Comparison of ENCODE assay signal across 7 cellular contexts in the genomic region with DNA sequence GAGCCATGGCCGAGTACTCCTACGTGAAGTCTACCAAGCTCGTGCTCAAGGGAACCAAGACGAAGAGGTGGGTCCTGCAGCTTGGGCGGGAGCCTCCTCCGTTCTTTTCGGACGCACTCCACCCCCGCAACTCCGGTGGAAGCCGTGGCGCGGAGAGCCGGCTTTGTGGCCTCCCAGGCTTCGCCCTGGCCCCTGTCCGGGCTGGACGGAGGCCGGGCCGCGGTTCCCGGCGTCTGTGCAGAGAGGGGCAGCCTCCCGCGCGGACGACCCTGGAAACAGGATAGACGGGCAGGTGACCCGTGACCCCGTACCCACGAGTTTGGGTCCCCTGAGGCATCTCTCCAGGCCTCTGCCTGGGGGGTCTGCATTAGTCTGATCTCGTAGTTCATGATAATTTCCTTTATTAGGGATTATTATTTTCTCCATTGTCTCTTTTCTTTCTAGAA. TPM values are rescaled to one million over a fixed set of nuclear protein-coding genes. Genes with fewer than 3 reads are reported as not detected.
A peak's percentile ranks its signal among the peaks of the same experiment; 100 is the strongest.
DNase-seq lines count a peak whose midpoint lies in the region; TF ChIP-seq lines count a peak whose summit lies in the region.

No MANE protein-coding gene starts in this region.

- intact Hi-C loops in stomach (cut with DNase I; ENCODE audit: low total_unique reads): no loop called here

- no CpG with 5 or more reads among the region's 31 CpGs for WGBS in iPS DF 6.9 (ENCODE audit: insufficient coverage, insufficient read length)
- 1 to 5% (median 2%) methylated on average over 9 to 31 of the region's 31 CpGs for WGBS in stomach, 5 donors

- H3K4me3 ChIP-seq in HEK293 (ENCODE audit: low read depth, low read length): peak overlapping the region; percentile 94
- H3K4me3 ChIP-seq in iPS DF 6.9 (ENCODE audit: low read length): peak overlapping the region; percentile 81
- peak overlapping the region; percentile 75 to 97 (median 90) for H3K4me3 ChIP-seq in stomach

- TF ChIP-seq POLR2A in stomach (IDR thresholded peaks at IDR 0.05): no peak

- H3K9me3 ChIP-seq in HEK293 (ENCODE audit: control insufficient read depth, insufficient read depth, low read depth, low read length) (no peaks in the 10 kb centered on the region), iPS DF 6.9 (ENCODE audit: control insufficient read depth, insufficient read depth, low read length) (no peaks in the 10 kb centered on the region), stomach (no peaks in the 10 kb centered on the region)

- H3K4me3 Mint-ChIP-seq in activated CD4-positive, alpha-beta memory T cell treated with anti-CD3 and anti-CD28 coated beads, Interleukin-2, amount 10 ng/mL, durations not matched to agents 7 days and 5 days: peak overlapping the region; percentile 84

- H3K9me3 Mint-ChIP-seq in activated CD4-positive, alpha-beta memory T cell treated with anti-CD3 and anti-CD28 coated beads, Interleukin-2, amount 10 ng/mL, durations not matched to agents 7 days and 5 days: peaks cover 13% of the 10 kb centered on the region

- H3K36me3 Mint-ChIP-seq in activated CD4-positive, alpha-beta memory T cell treated with anti-CD3 and anti-CD28 coated beads, Interleukin-2, amount 10 ng/mL, durations not matched to agents 7 days and 5 days (ENCODE audit: low read depth): peaks cover 47% of the 10 kb centered on the region

- DNase-seq in activated CD4-positive, alpha-beta memory T cell treated with anti-CD3 and anti-CD28 coated beads, Interleukin-2, amount 10 ng/mL, durations not matched to agents 7 days and 5 days: no peak
- no peak for DNase-seq in iPS DF 6.9 (ENCODE audit: low read depth, low spot score)
- DNase-seq in stomach: no peak
- DNase-seq in GM19238 (ENCODE audit: insufficient read length, low spot score): no peak
- DNase-seq in C1 segment of cervical spinal cord (lab: John Stamatoyannopoulos, UW): no peak
- no peak for DNase-seq in NCI-H1436 treated with DMSO at 0.1 percent for 48 hours (lab: John Stamatoyannopoulos, UW)

- H3K27me3 Mint-ChIP-seq in activated CD4-positive, alpha-beta memory T cell treated with anti-CD3 and anti-CD28 coated beads, Interleukin-2, amount 10 ng/mL, durations not matched to agents 7 days and 5 days: peaks cover 4% of the 10 kb centered on the region

- POLR2A ChIA-PET in HEK293 (lab: Yijun Ruan, JAX): interaction anchor here (1.0 kb wide), 1 partner anchor 8 kb away, joined by 5 read pairs; no protein-coding TSS in a partner anchor
- POLR2A ChIA-PET in activated CD4-positive, alpha-beta memory T cell treated with anti-CD3 and anti-CD28 coated beads, Interleukin-2, amount 10 ng/mL, durations not matched to agents 7 days and 5 days (lab: Charles Lee): interaction anchor here (1.8 kb wide), 2 partner anchors 8 to 19 kb away, joined by 7 read pairs; no protein-coding TSS in a partner anchor

- no peaks in the 10 kb centered on the region for H3K36me3 ChIP-seq in HEK293 (ENCODE audit: control insufficient read depth in 2 of 2, insufficient read depth in 1 of 2, low read length in 2 of 2)
- H3K36me3 ChIP-seq in iPS DF 6.9 (ENCODE audit: control insufficient read depth, insufficient read depth, low read length): no peaks in the 10 kb centered on the region
- H3K36me3 ChIP-seq in stomach: peaks cover 0 to 15% (median 4%) of the 10 kb centered on the region in 4 donors

- peaks cover 56% of the 10 kb centered on the region for H3K4me1 Mint-ChIP-seq in activated CD4-positive, alpha-beta memory T cell treated with anti-CD3 and anti-CD28 coated beads, Interleukin-2, amount 10 ng/mL, durations not matched to agents 7 days and 5 days

- peak overlapping the region; percentile 90 for H3K27ac Mint-ChIP-seq in activated CD4-positive, alpha-beta memory T cell treated with anti-CD3 and anti-CD28 coated beads, Interleukin-2, amount 10 ng/mL, durations not matched to agents 7 days and 5 days

- H3K27me3 ChIP-seq in iPS DF 6.9 (ENCODE audit: control insufficient read depth, insufficient read depth, low read length) (no peaks in the 10 kb centered on the region), stomach (no peaks in the 10 kb centered on the region)

- TF ChIP-seq CTCF in HEK293 (tag by site-specific recombination; IDR thresholded peaks at IDR 0.05) (no peak), stomach (IDR thresholded peaks at IDR 0.05) (no peak)

- no peak for TF ChIP-seq EP300 in stomach (IDR thresholded peaks at IDR 0.05)

- H3K27ac ChIP-seq in HEK293 (ENCODE audit: extremely low read depth, low read depth, low read length) (peak overlapping the region; percentile 40), iPS DF 6.9 (ENCODE audit: low read length) (no peak overlapping the region), stomach (peak overlapping the region; percentile 86 to 98 (median 92))

- H3K4me1 ChIP-seq in HEK293 (ENCODE audit: control insufficient read depth, insufficient read depth, low read length) (no peaks in the 10 kb centered on the region), iPS DF 6.9 (ENCODE audit: control insufficient read depth, insufficient read depth, low read length) (no peaks in the 10 kb centered on the region), stomach (peaks cover 10 to 48% (median 29%) of the 10 kb centered on the region in 4 donors)

- CTCF ChIA-PET in HEK293 (lab: Yijun Ruan, JAX): interaction anchor here (0.5 to 0.8 kb wide), 3 partner anchors 10 to 660 kb away, joined by 3 to 4 read pairs (median 3); no protein-coding TSS in a partner anchor
- CTCF ChIA-PET in activated CD4-positive, alpha-beta memory T cell treated with anti-CD3 and anti-CD28 coated beads, Interleukin-2, amount 10 ng/mL, durations not matched to agents 7 days and 5 days (lab: Charles Lee): interaction anchor here (0.8 to 0.9 kb wide), 2 partner anchors 9 to 29 kb away, joined by 4 to 5 read pairs; no protein-coding TSS in a partner anchor

TF ChIP-seq in HEK293, 187 proteins besides CTCF, POLR2A, EP300 and RAD21 (continues in another document):
- TF ChIP-seq TCF7L2 (IDR thresholded peaks at IDR 0.05; ENCODE audit: borderline replicate concordance, low read depth, low read length) (no peak), ZBTB44 (tag by site-specific recombination; IDR thresholded peaks at IDR 0.05) (no peak), MZF1 (tag by site-specific recombination; IDR thresholded peaks at IDR 0.05; ENCODE audit: borderline replicate concordance) (no peak), ZNF600 (tag by site-specific recombination; IDR thresholded peaks at IDR 0.05) (0 out of 2 replicates have a peak, but pooled peaks have one; percentile 6), GLIS1 (tag by site-specific recombination; IDR thresholded peaks at IDR 0.05) (0 out of 2 replicates have a peak, but pooled peaks have one; percentile 7), ZNF571 (tag by site-specific recombination; IDR thresholded peaks at IDR 0.05) (no peak), EGR2 (tag by site-specific recombination; IDR thresholded peaks at IDR 0.05; ENCODE audit: low read depth) (peak; percentile 71; the same call in 1 of the 2 replicates), ZNF211 (tag by site-specific recombination; IDR thresholded peaks at IDR 0.05; ENCODE audit: low read depth) (no peak), ZNF776 (tag by site-specific recombination; IDR thresholded peaks at IDR 0.05; ENCODE audit: borderline replicate concordance) (no peak), GLIS2 (tag by site-specific recombination; IDR thresholded peaks at IDR 0.05) (peak; percentile 49; the same call in 1 of the 2 replicates)
- TF ChIP-seq, protein P1, sequence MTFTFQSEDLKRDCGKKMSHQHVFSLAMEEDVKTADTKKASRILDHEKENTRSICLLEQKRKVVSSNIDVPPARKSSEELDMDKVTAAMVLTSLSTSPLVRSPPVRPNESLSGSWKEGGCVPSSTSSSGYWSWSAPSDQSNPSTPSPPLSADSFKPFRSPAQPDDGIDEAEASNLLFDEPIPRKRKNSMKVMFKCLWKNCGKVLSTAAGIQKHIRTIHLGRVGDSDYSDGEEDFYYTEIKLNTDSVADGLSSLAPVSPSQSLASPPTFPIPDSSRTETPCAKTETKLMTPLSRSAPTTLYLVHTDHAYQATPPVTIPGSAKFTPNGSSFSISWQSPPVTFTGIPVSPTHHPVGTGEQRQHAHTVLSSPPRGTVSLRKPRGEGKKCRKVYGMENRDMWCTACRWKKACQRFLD (tag by site-specific recombination; IDR thresholded peaks at IDR 0.05): no peak
- TF ChIP-seq, protein P2, sequence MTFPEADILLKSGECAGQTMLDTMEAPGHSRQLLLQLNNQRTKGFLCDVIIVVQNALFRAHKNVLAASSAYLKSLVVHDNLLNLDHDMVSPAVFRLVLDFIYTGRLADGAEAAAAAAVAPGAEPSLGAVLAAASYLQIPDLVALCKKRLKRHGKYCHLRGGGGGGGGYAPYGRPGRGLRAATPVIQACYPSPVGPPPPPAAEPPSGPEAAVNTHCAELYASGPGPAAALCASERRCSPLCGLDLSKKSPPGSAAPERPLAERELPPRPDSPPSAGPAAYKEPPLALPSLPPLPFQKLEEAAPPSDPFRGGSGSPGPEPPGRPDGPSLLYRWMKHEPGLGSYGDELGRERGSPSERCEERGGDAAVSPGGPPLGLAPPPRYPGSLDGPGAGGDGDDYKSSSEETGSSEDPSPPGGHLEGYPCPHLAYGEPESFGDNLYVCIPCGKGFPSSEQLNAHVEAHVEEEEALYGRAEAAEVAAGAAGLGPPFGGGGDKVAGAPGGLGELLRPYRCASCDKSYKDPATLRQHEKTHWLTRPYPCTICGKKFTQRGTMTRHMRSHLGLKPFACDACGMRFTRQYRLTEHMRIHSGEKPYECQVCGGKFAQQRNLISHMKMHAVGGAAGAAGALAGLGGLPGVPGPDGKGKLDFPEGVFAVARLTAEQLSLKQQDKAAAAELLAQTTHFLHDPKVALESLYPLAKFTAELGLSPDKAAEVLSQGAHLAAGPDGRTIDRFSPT (tag by site-specific recombination; IDR thresholded peaks at IDR 0.05): no peak

RNA-seq across cellular contexts. Expression of gene FRG1, which starts 0.4 kb away (rescaled TPM):
- total RNA-seq in activated CD4-positive, alpha-beta memory T cell treated with anti-CD3 and anti-CD28 coated beads, Interleukin-2, amount 10 ng/mL, durations not matched to agents 7 days and 5 days: 10 to 100 TPM; 68.5 to 73.4 TPM
- total RNA-seq in stomach: 10 to 100 TPM in 3 of 5 donors, 1 to 10 TPM in 2; 1.8 to 45.7 (median 12.2) TPM
- polyA plus RNA-seq in stomach: 10 to 100 TPM; 28.8 to 54.5 (median 49.6) TPM
